Comparison of ENCODE assay signal across 1 cellular context in genomic region chr14:23639048-23639890, GRCh38.
TF ChIP-seq lines count a peak whose summit lies in the region.

No MANE protein-coding gene starts in this region.

TF ChIP-seq in HepG2, 621 proteins besides CTCF, POLR2A, EP300 and RAD21 (continued from another document and continues in another):
- TF ChIP-seq ZXDC (CRISPR knock-in tag; IDR thresholded peaks at IDR 0.05) (no peak), NR2F2 (IDR thresholded peaks at IDR 0.05; ENCODE audit: borderline replicate concordance, low read depth) (no peak), ZNF788 (CRISPR knock-in tag; IDR thresholded peaks at IDR 0.05; ENCODE audit: borderline replicate concordance) (peak; percentile 93), SNAPC5 (CRISPR knock-in tag; IDR thresholded peaks at IDR 0.05; ENCODE audit: borderline replicate concordance) (no peak), IKZF4 (CRISPR knock-in tag; IDR thresholded peaks at IDR 0.05; ENCODE audit: borderline replicate concordance, low read depth, not compliant biosample characterization) (peak; percentile 99), IKZF1 (IDR thresholded peaks at IDR 0.05) (no peak), MED13 (CRISPR knock-in tag; IDR thresholded peaks at IDR 0.05) (no peak), CBFB (CRISPR knock-in tag; IDR thresholded peaks at IDR 0.05) (peak; percentile 63), ZNF879 (CRISPR knock-in tag; IDR thresholded peaks at IDR 0.05) (peak; percentile 98), PRDM15 (CRISPR knock-in tag; IDR thresholded peaks at IDR 0.05) (no peak), ZBTB14 (CRISPR knock-in tag; IDR thresholded peaks at IDR 0.05) (no peak), KLF11 (CRISPR knock-in tag; IDR thresholded peaks at IDR 0.05) (no peak), TOE1 (CRISPR knock-in tag; IDR thresholded peaks at IDR 0.05) (peak; percentile 95; the same call in 1 of the 2 replicates), ZNF850 (CRISPR knock-in tag; conservative IDR thresholded peaks at IDR 0.05) (no peak), TBX3 (IDR thresholded peaks at IDR 0.05; ENCODE audit: borderline replicate concordance) (no peak), ZNF251 (CRISPR knock-in tag; IDR thresholded peaks at IDR 0.05) (peak; percentile 96; the same call in 1 of the 2 replicates), BRCA1 (CRISPR knock-in tag; IDR thresholded peaks at IDR 0.05) (no peak), MZF1 (CRISPR knock-in tag; IDR thresholded peaks at IDR 0.05; ENCODE audit: borderline replicate concordance) (0 out of 2 replicates have a peak, but pooled peaks have one; percentile 95), ZSCAN9 (CRISPR knock-in tag; IDR thresholded peaks at IDR 0.05; ENCODE audit: borderline replicate concordance) (no peak; the same call in 1 of the 2 replicates), CREB1 (IDR thresholded peaks at IDR 0.05) (no peak), CREB1 (CRISPR knock-in tag; IDR thresholded peaks at IDR 0.05) (no peak), FOXC1 (CRISPR knock-in tag; IDR thresholded peaks at IDR 0.05; ENCODE audit: borderline replicate concordance) (peak; percentile 99), BCL6 (CRISPR knock-in tag; IDR thresholded peaks at IDR 0.05) (peak; percentile 63), ZNF749 (CRISPR knock-in tag; IDR thresholded peaks at IDR 0.05; ENCODE audit: borderline replicate concordance) (no peak), HOXA5 (CRISPR knock-in tag; IDR thresholded peaks at IDR 0.05) (no peak), AKAP8 (CRISPR knock-in tag; IDR thresholded peaks at IDR 0.05) (peak; percentile 95), GLI4 (CRISPR knock-in tag; IDR thresholded peaks at IDR 0.05; ENCODE audit: borderline replicate concordance) (peak; percentile 100), ZBED4 (CRISPR knock-in tag; IDR thresholded peaks at IDR 0.05; ENCODE audit: borderline replicate concordance) (peak; percentile 93)
- TF ChIP-seq, protein P1, sequence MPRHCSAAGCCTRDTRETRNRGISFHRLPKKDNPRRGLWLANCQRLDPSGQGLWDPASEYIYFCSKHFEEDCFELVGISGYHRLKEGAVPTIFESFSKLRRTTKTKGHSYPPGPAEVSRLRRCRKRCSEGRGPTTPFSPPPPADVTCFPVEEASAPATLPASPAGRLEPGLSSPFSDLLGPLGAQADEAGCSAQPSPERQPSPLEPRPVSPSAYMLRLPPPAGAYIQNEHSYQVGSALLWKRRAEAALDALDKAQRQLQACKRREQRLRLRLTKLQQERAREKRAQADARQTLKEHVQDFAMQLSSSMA (CRISPR knock-in tag; IDR thresholded peaks at IDR 0.05), result peak; percentile 92
- TF ChIP-seq, protein P2, sequence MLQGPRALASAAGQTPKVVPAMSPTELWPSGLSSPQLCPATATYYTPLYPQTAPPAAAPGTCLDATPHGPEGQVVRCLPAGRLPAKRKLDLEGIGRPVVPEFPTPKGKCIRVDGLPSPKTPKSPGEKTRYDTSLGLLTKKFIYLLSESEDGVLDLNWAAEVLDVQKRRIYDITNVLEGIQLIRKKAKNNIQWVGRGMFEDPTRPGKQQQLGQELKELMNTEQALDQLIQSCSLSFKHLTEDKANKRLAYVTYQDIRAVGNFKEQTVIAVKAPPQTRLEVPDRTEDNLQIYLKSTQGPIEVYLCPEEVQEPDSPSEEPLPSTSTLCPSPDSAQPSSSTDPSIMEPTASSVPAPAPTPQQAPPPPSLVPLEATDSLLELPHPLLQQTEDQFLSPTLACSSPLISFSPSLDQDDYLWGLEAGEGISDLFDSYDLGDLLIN (CRISPR knock-in tag; IDR thresholded peaks at IDR 0.05; ENCODE audit: borderline replicate concordance), result no peak
- TF ChIP-seq, protein P3, sequence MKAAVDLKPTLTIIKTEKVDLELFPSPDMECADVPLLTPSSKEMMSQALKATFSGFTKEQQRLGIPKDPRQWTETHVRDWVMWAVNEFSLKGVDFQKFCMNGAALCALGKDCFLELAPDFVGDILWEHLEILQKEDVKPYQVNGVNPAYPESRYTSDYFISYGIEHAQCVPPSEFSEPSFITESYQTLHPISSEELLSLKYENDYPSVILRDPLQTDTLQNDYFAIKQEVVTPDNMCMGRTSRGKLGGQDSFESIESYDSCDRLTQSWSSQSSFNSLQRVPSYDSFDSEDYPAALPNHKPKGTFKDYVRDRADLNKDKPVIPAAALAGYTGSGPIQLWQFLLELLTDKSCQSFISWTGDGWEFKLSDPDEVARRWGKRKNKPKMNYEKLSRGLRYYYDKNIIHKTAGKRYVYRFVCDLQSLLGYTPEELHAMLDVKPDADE (CRISPR knock-in tag; IDR thresholded peaks at IDR 0.05), result no peak
- TF ChIP-seq, protein P4, sequence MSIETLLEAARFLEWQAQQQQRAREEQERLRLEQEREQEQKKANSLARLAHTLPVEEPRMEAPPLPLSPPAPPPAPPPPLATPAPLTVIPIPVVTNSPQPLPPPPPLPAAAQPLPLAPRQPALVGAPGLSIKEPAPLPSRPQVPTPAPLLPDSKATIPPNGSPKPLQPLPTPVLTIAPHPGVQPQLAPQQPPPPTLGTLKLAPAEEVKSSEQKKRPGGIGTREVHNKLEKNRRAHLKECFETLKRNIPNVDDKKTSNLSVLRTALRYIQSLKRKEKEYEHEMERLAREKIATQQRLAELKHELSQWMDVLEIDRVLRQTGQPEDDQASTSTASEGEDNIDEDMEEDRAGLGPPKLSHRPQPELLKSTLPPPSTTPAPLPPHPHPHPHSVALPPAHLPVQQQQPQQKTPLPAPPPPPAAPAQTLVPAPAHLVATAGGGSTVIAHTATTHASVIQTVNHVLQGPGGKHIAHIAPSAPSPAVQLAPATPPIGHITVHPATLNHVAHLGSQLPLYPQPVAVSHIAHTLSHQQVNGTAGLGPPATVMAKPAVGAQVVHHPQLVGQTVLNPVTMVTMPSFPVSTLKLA (IDR thresholded peaks at IDR 0.05), result peak; percentile 97
- TF ChIP-seq, protein P5, sequence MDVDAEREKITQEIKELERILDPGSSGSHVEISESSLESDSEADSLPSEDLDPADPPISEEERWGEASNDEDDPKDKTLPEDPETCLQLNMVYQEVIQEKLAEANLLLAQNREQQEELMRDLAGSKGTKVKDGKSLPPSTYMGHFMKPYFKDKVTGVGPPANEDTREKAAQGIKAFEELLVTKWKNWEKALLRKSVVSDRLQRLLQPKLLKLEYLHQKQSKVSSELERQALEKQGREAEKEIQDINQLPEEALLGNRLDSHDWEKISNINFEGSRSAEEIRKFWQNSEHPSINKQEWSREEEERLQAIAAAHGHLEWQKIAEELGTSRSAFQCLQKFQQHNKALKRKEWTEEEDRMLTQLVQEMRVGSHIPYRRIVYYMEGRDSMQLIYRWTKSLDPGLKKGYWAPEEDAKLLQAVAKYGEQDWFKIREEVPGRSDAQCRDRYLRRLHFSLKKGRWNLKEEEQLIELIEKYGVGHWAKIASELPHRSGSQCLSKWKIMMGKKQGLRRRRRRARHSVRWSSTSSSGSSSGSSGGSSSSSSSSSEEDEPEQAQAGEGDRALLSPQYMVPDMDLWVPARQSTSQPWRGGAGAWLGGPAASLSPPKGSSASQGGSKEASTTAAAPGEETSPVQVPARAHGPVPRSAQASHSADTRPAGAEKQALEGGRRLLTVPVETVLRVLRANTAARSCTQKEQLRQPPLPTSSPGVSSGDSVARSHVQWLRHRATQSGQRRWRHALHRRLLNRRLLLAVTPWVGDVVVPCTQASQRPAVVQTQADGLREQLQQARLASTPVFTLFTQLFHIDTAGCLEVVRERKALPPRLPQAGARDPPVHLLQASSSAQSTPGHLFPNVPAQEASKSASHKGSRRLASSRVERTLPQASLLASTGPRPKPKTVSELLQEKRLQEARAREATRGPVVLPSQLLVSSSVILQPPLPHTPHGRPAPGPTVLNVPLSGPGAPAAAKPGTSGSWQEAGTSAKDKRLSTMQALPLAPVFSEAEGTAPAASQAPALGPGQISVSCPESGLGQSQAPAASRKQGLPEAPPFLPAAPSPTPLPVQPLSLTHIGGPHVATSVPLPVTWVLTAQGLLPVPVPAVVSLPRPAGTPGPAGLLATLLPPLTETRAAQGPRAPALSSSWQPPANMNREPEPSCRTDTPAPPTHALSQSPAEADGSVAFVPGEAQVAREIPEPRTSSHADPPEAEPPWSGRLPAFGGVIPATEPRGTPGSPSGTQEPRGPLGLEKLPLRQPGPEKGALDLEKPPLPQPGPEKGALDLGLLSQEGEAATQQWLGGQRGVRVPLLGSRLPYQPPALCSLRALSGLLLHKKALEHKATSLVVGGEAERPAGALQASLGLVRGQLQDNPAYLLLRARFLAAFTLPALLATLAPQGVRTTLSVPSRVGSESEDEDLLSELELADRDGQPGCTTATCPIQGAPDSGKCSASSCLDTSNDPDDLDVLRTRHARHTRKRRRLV (CRISPR knock-in tag; IDR thresholded peaks at IDR 0.05), result no peak
- TF ChIP-seq, protein P6, sequence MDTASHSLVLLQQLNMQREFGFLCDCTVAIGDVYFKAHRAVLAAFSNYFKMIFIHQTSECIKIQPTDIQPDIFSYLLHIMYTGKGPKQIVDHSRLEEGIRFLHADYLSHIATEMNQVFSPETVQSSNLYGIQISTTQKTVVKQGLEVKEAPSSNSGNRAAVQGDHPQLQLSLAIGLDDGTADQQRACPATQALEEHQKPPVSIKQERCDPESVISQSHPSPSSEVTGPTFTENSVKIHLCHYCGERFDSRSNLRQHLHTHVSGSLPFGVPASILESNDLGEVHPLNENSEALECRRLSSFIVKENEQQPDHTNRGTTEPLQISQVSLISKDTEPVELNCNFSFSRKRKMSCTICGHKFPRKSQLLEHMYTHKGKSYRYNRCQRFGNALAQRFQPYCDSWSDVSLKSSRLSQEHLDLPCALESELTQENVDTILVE (CRISPR knock-in tag; IDR thresholded peaks at IDR 0.05), result peak; percentile 12; the same call in 1 of the 2 replicates
